In the genomic region with DNA sequence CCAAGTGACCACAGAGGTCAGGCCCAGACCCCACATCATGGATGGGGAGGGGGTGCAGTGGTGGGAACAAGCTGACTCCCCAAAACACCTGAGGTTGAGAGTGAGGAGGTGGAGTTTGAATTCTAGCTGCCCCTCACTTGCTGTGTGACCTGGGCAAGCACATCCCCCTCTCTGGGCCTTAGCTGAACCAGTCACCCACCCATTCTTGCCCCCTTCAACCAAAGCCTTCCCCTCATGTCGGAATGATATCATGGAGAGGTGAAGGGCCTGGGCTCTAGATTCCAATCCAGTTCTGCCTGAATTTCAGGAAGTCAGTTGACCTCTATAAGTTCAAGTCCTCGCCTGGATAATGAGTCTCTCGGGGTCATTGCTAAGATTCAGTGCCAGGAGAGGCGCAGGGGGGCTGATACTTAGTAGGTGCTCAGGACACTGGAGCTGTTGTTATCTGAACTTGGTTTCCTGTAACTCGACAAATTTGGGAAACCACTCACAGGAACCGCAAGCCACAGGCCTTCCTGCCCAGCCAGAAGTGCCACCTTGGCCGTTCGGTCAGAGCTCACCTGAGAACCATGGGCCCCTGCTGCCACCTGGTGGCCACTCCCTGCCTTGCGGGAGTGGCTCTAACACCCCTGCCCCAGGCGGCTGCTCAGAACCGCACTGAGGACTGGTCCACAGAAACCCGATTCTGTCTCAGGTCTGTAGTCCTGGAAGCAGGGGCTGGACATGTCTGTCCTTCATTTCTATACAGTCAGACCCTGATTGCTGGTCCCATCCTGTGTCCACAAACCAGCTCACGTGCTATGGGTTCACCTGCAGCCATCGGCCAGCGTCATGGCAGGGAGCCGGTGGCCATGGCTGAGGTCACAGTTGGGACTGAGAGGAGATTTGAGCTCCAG, we compare ENCODE assay signal across 8 cellular contexts. TPM values are rescaled to one million over a fixed set of nuclear protein-coding genes. Genes with fewer than 3 reads are reported as not detected.
DNase-seq lines count a peak whose midpoint lies in the region; FAIRE-seq and TF ChIP-seq lines count a peak whose summit lies in the region.

No MANE protein-coding gene starts in this region.

- CTCF ChIA-PET in activated naive CD4-positive, alpha-beta T cell treated with anti-CD3 and anti-CD28 coated beads, Interleukin-2, amount 10 ng/mL, durations not matched to agents 7 days and 5 days (lab: Charles Lee): interaction anchor here (0.7 to 16.9 kb wide), 30 partner anchors 9 to 329 kb away, joined by 3 to 411 read pairs (median 4); a partner anchor contains a TSS

- H3K9me3 Mint-ChIP-seq in activated naive CD4-positive, alpha-beta T cell treated with anti-CD3 and anti-CD28 coated beads, Interleukin-2, amount 10 ng/mL, durations not matched to agents 7 days and 5 days: no peaks in the 10 kb centered on the region

- H3K27ac Mint-ChIP-seq in activated naive CD4-positive, alpha-beta T cell treated with anti-CD3 and anti-CD28 coated beads, Interleukin-2, amount 10 ng/mL, durations not matched to agents 7 days and 5 days: peak overlapping the region; percentile 81

- H3K27ac ChIP-seq in 22Rv1: peak overlapping the region; percentile 51

- TF ChIP-seq CTCF in 22Rv1 (IDR thresholded peaks at IDR 0.05) (peak; percentile 94), GM12874 (IDR thresholded peaks at IDR 0.05; ENCODE audit: insufficient read depth, low read depth, low read length) (peak; percentile 97)

- H3K4me1 Mint-ChIP-seq in activated naive CD4-positive, alpha-beta T cell treated with anti-CD3 and anti-CD28 coated beads, Interleukin-2, amount 10 ng/mL, durations not matched to agents 7 days and 5 days: peaks cover 23% of the 10 kb centered on the region

- intact Hi-C loops in head of caudate nucleus (cut with DNase I) (loop anchor here (2.0 kb wide), 1 partner anchor 20 kb away; no protein-coding TSS in a partner anchor), posterior vena cava (cut with DNase I) (no loop called here)

- peak; percentile 94 for FAIRE-seq in urothelium cell line (lab: Jason Lieb, UNC)

- no peaks in the 10 kb centered on the region for H3K36me3 Mint-ChIP-seq in activated naive CD4-positive, alpha-beta T cell treated with anti-CD3 and anti-CD28 coated beads, Interleukin-2, amount 10 ng/mL, durations not matched to agents 7 days and 5 days

- peaks cover 100% of the 10 kb centered on the region for H3K27me3 Mint-ChIP-seq in activated naive CD4-positive, alpha-beta T cell treated with anti-CD3 and anti-CD28 coated beads, Interleukin-2, amount 10 ng/mL, durations not matched to agents 7 days and 5 days

- peak in 62 of 76 experiments; percentile 8 to 76 (median 51) for DNase-seq in HUDEP-2 (lab: John Stamatoyannopoulos, UW; ENCODE audit: unreplicated experiment in 76 of 76)
- peak; percentile 42 for DNase-seq in SKM-1 (lab: John Stamatoyannopoulos, UW; ENCODE audit: unreplicated experiment)
- peak; percentile 95 for DNase-seq in activated naive CD4-positive, alpha-beta T cell treated with anti-CD3 and anti-CD28 coated beads, Interleukin-2, amount 10 ng/mL, durations not matched to agents 7 days and 5 days
- DNase-seq in head of caudate nucleus: peak; percentile 65 to 93 (median 82)
- peak; percentile 91 for DNase-seq in posterior vena cava (ENCODE audit: low spot score)
- peak; percentile 82 for DNase-seq in urothelium cell line (ENCODE audit: low spot score)

- peak overlapping the region; percentile 38 for H3K4me3 Mint-ChIP-seq in activated naive CD4-positive, alpha-beta T cell treated with anti-CD3 and anti-CD28 coated beads, Interleukin-2, amount 10 ng/mL, durations not matched to agents 7 days and 5 days

RNA-seq across cellular contexts. Expression of a gene that starts 6.9 kb away (rescaled TPM):
- 10 to 100 TPM; 56.2 to 59.3 TPM for total RNA-seq in posterior vena cava

RNA-seq across cellular contexts. Expression of a gene that starts 12.7 kb away (rescaled TPM):
- total RNA-seq in posterior vena cava: not detected

RNA-seq across cellular contexts. Expression of a gene that starts 41.5 kb away (rescaled TPM):
- 10 to 100 TPM; 30.0 to 31.2 TPM for total RNA-seq in posterior vena cava

RNA-seq across cellular contexts. Expression of a gene that starts 47.9 kb away (rescaled TPM):
- total RNA-seq in posterior vena cava: 10 to 100 TPM in 1 of 2 donors, 1 to 10 TPM in 1; 7.8 to 12.8 TPM

Comparison
In these comparisons a context has a peak if more than half of its experiments do, and no peak if none do; other contexts are left out.
1. Peak in every context shown above with its lines: DNase-seq and H3K27ac ChIP-seq.
2. DNase-seq: peak in every context shown above with its lines; median percentile 95 in activated naive CD4-positive, alpha-beta T cell treated with anti-CD3 and anti-CD28 coated beads, Interleukin-2, amount 10 ng/mL, durations not matched to agents 7 days and 5 days; 91 in posterior vena cava; 82 in head of caudate nucleus; 82 in urothelium cell line; 51 in HUDEP-2; 42 in SKM-1.